Comparison of ENCODE assay signal across 8 cellular contexts in genomic region chr6:2209226-2209809, GRCh38. TPM values are rescaled to one million over a fixed set of nuclear protein-coding genes. Genes with fewer than 3 reads are reported as not detected.
DNase-seq lines count a peak whose midpoint lies in the region; ATAC-seq, FAIRE-seq and TF ChIP-seq lines count a peak whose summit lies in the region.

No MANE protein-coding gene starts in this region.

- WGBS in pancreas, 2 donors = 32 to 44% methylated on average over 6 of the region's 6 CpGs

- CTCF ChIA-PET in Caco-2 (lab: Charles Lee) = interaction anchor here (0.5 to 3.1 kb wide), 15 partner anchors 10 to 607 kb away, joined by 3 to 60 read pairs (median 4); no protein-coding TSS in a partner anchor

- H3K27ac Mint-ChIP-seq in Caco-2 (ENCODE audit: unreplicated experiment) = no peak overlapping the region

- BruUV-seq in Caco-2 (replicated peaks; lab: Mats Ljungman, UMichigan) = no TSS peak

- ATAC-seq in pancreas (peak; percentile 97 to 100 (median 99)), GM18858 (IDR thresholded peaks at IDR 0.05; ENCODE audit: unreplicated experiment) (no peak), HG02840 (IDR thresholded peaks at IDR 0.05; ENCODE audit: low FRiP score, unreplicated experiment) (no peak)

- FAIRE-seq in HTR-8/SVneo (lab: Jason Lieb, UNC) (peak; percentile 93), pancreas (lab: Jason Lieb, UNC) (no peak)

- H3K9me3 ChIP-seq in Caco-2 = no peaks in the 10 kb centered on the region
- H3K9me3 ChIP-seq in pancreas = no peaks in the 10 kb centered on the region

- intact Hi-C loops in Caco-2 (cut with micrococcal nuclease; ENCODE audit: unreplicated experiment) = loop anchor here (1.0 to 5.0 kb wide), 4 partner anchors 37 to 423 kb away; no protein-coding TSS in a partner anchor
- intact Hi-C loops in pancreas (cut with DNase I) = loop anchor here in 1 of 3 donors (10.0 kb wide), 1 partner anchor 145 kb away; no protein-coding TSS in a partner anchor

- DNase-seq in Caco-2 (peak; percentile 73 to 82), GM19238 (ENCODE audit: insufficient read length, low spot score) (peak; percentile 28), HTR-8/SVneo (ENCODE audit: insufficient read length, low spot score) (peak; percentile 21), SK-N-DZ (ENCODE audit: low spot score) (peak; percentile 40), ecto neural progenitor cell (ENCODE audit: low spot score) (peak; percentile 60), pancreas (peak; percentile 72 to 88 (median 78))

- no peaks in the 10 kb centered on the region for H3K36me3 Mint-ChIP-seq in Caco-2 (ENCODE audit: insufficient read depth, unreplicated experiment)

- TF ChIP-seq CTCF in Caco-2 (IDR thresholded peaks at IDR 0.05; ENCODE audit: insufficient read depth in 1 of 2, low read depth in 1 of 2, low read length in 1 of 2, severe bottlenecking in 1 of 2, unreplicated experiment in 1 of 2) (peak; percentile 63 to 84), pancreas (IDR thresholded peaks at IDR 0.05) (peak; percentile 39 to 53 (median 40))

- H3K4me1 ChIP-seq in Caco-2 (no peaks in the 10 kb centered on the region), pancreas (peaks cover 0 to 4% (median 2%) of the 10 kb centered on the region in 3 donors)

- H3K27me3 ChIP-seq in Caco-2 (replicated peaks; ENCODE audit: control insufficient read depth, insufficient read depth, low read length) (no peaks in the 10 kb centered on the region), pancreas (no peaks in the 10 kb centered on the region)

- no peak overlapping the region for H3K4me3 ChIP-seq in Caco-2 (ENCODE audit: low read depth, low read length)
- H3K4me3 ChIP-seq in pancreas = no peak overlapping the region

- H3K36me3 ChIP-seq in Caco-2 (ENCODE audit: control insufficient read depth, insufficient read depth, low read length) = no peaks in the 10 kb centered on the region
- no peaks in the 10 kb centered on the region for H3K36me3 ChIP-seq in pancreas

- POLR2A ChIA-PET in Caco-2 (lab: Charles Lee) = no interaction called here

- H3K4me3 Mint-ChIP-seq in Caco-2 (ENCODE audit: unreplicated experiment) = no peak overlapping the region

- H3K27me3 Mint-ChIP-seq in Caco-2 (ENCODE audit: insufficient read depth, unreplicated experiment) = no peaks in the 10 kb centered on the region

- no peak overlapping the region for H3K27ac ChIP-seq in pancreas

- no peaks in the 10 kb centered on the region for H3K4me1 Mint-ChIP-seq in Caco-2 (ENCODE audit: low read depth, unreplicated experiment)

- H3K9me3 Mint-ChIP-seq in Caco-2 (ENCODE audit: unreplicated experiment) = no peaks in the 10 kb centered on the region

RNA-seq across cellular contexts. Expression of gene GMDS, which starts 36.1 kb away (rescaled TPM):
- 25.5 and 31.1 TPM in 2 replicates for total RNA-seq in Caco-2 (2022)
- 12.0 and 14.9 TPM in 2 replicates for polyA plus RNA-seq in SK-N-DZ (2014; cell fraction: cytosol; rRNA removed)
- 2.5 and 3.8 TPM in 2 replicates for polyA plus RNA-seq in SK-N-DZ (2014; cell fraction: nucleus; rRNA removed)
- 10 to 100 TPM; 21.1 to 40.8 (median 28.3) TPM for total RNA-seq in pancreas
- 10 to 100 TPM in 1 of 2 donors, 1 to 10 TPM in 1; 7.6 to 22.1 TPM for polyA plus RNA-seq in pancreas

Comparison
In these comparisons a context has a peak if more than half of its experiments do, and no peak if none do; other contexts are left out.
1. DNase-seq: peak in every context shown above with its lines; median percentile 78 in pancreas; 78 in Caco-2; 60 in ecto neural progenitor cell; 40 in SK-N-DZ; 28 in GM19238; 21 in HTR-8/SVneo.
2. ATAC-seq: peak in pancreas (4 of 4); none in GM18858 (single experiment) and HG02840 (single experiment).